22 cellular contexts compared by ENCODE assay signal in genomic region chr15:72982750-72983149, GRCh38.
DNase-seq lines count a peak whose midpoint lies in the region; ATAC-seq and TF ChIP-seq lines count a peak whose summit lies in the region.
"Had no signal": no experiment of that assay in that cellular context is flagged by ENCODE, and none has a peak within 500 bp of the region (broad histone marks: within the 10 kb centered on the region; RNA-seq: fewer than 3 reads in every experiment).

No MANE protein-coding gene starts in this region.

- peak; percentile 87 for ATAC-seq in sciatic nerve
- ATAC-seq in activated CD4-positive, CD25-positive, alpha-beta regulatory T cell treated with anti-CD3 and anti-CD28 coated beads, Interleukin-2, amount 50 U/mL, for 24 hours: no peak
- ATAC-seq: HepG2 had no signal

- DNase-seq in EH (ENCODE audit: low read depth) (peak; percentile 11), astrocyte of the hippocampus (ENCODE audit: low read depth, low spot score) (peak; percentile 9), fibroblast of the aortic adventitia (ENCODE audit: low read depth) (peak; percentile 64), sciatic nerve (ENCODE audit: low spot score) (no peak), amygdala (lab: John Stamatoyannopoulos, UW) (no peak), SW 1271 (lab: John Stamatoyannopoulos, UW) (no peak)
- DNase-seq: Caco-2; CD4-positive, alpha-beta T cell; DND-41; KBM-7; NCI-H1092; NCI-H1436 treated with DMSO at 0.1 percent for 48 hours; NCI-H2029; NCI-H226; NCI-H524; NCI-H774; NK-92 treated with Interleukin-12 subunit alpha and Interleukin-12 subunit beta, amount 100 ng/mL, for 24 hours; SHP77 treated with DMSO at 0.1 percent for 48 hours had no signal

- H3K4me3 ChIP-seq in fibroblast of the aortic adventitia (ENCODE audit: low read depth, low read length): no peak overlapping the region
- H3K4me3 ChIP-seq: BLaER1, HAP-1 had no signal

- intact Hi-C loops in sciatic nerve (cut with DNase I): no loop called here

- TF ChIP-seq CTCF in fibroblast of the aortic adventitia (IDR thresholded peaks at IDR 0.05; ENCODE audit: insufficient read depth, low read length): no peak

Comparison
In these comparisons a context has a peak if more than half of its experiments do, and no peak if none do; other contexts are left out.
1. DNase-seq: peak in EH (single experiment), astrocyte of the hippocampus (single experiment) and fibroblast of the aortic adventitia (single experiment); none in sciatic nerve (single experiment), amygdala (0 of 56) and SW 1271 (0 of 2).